ENCODE assay signal across 1 cellular context in the genomic region with DNA sequence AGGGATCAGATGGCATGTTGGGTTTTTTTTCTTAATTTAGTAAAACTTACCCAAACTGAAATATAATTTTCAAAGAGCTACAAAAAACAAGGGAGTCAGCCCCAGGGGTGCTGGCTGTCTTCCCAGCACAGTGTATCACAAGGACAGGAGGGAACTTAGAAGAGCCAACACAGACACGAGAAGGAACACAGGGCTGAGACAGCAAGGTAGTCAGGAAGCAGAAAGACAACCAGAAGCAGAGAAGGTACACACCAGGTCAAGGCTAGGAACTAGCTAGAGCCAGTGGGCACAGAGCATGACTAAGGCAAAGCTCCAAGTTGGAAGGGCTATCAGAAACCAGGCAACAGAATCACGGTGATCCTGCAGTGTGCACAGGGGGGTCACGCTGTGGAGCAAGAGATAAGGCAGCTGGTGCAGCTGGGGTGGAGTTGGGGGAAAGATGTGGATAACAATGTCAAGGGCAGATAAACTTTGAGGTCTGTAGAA.
A peak's percentile ranks its signal among the peaks of the same experiment; 100 is the strongest.
TF ChIP-seq lines count a peak whose summit lies in the region.

No MANE protein-coding gene starts in this region.

TF ChIP-seq in liver, 16 proteins besides CTCF, POLR2A, EP300 and RAD21 (continued from another document):
- TF ChIP-seq HNF4A (conservative IDR thresholded peaks at IDR 0.05) (peak; percentile 18 to 47), RXRA (IDR thresholded peaks at IDR 0.05) (peak; percentile 52 to 73)
TF ChIP-seq in liver: peak in this region for 2.
